In genomic region chr11:46277313-46277622, GRCh38 we compare ENCODE assay signal across 8 cellular contexts. TPM values are rescaled to one million over a fixed set of nuclear protein-coding genes. Genes with fewer than 3 reads are reported as not detected.
A peak's percentile ranks its signal among the peaks of the same experiment; 100 is the strongest.
DNase-seq lines count a peak whose midpoint lies in the region; ATAC-seq and TF ChIP-seq lines count a peak whose summit lies in the region.

No MANE protein-coding gene starts in this region.

- H3K4me2 ChIP-seq in Karpas-422 (ENCODE audit: low read depth, low read length, poor library complexity, severe bottlenecking), result no peak overlapping the region

- no peak for TF ChIP-seq POLR2A in thyroid gland (IDR thresholded peaks at IDR 0.05)

- H3K9me2 ChIP-seq in Karpas-422 (replicated peaks; ENCODE audit: insufficient read depth, low read length), result no peaks in the 10 kb centered on the region

- no peaks in the 10 kb centered on the region for H3K9me3 Mint-ChIP-seq in activated T-cell treated with anti-CD3 and anti-CD28 coated beads, Interleukin-2, amount 50 U/mL, for 4 hours
- no peaks in the 10 kb centered on the region for H3K9me3 Mint-ChIP-seq in activated T-cell treated with anti-CD3 and anti-CD28 coated beads, Interleukin-2, amount 50 U/mL, for 24 hours

- H3K9ac ChIP-seq in iPS-20b (ENCODE audit: low read depth, low read length), result no peak overlapping the region
- H3K9ac ChIP-seq in Karpas-422 (ENCODE audit: low read length), result no peak overlapping the region

- DNase-seq in activated T-cell treated with anti-CD3 and anti-CD28 coated beads, Interleukin-2, amount 50 U/mL, for 4 hours, result no peak
- DNase-seq in activated T-cell treated with anti-CD3 and anti-CD28 coated beads, Interleukin-2, amount 50 U/mL, for 24 hours, result no peak
- DNase-seq in WERI-Rb-1 (peak; percentile 59), thyroid gland (peak; percentile 73), Karpas-422 (no peak), RPMI8226 (no peak)
- no peak for DNase-seq in activated CD4-positive, alpha-beta T cell treated with anti-CD3 and anti-CD28 coated beads, Interleukin-2, amount 50 U/mL, for 1 hour

- no peaks in the 10 kb centered on the region for H3K9me3 ChIP-seq in WERI-Rb-1 (ENCODE audit: severe bottlenecking)
- no peaks in the 10 kb centered on the region for H3K9me3 ChIP-seq in iPS-20b (ENCODE audit: insufficient read depth, low read depth, low read length)
- no peaks in the 10 kb centered on the region for H3K9me3 ChIP-seq in thyroid gland
- no peaks in the 10 kb centered on the region for H3K9me3 ChIP-seq in Karpas-422 (ENCODE audit: low read length)

- peaks cover 41% of the 10 kb centered on the region for H3K27me3 Mint-ChIP-seq in activated T-cell treated with anti-CD3 and anti-CD28 coated beads, Interleukin-2, amount 50 U/mL, for 4 hours (ENCODE audit: low read depth)
- H3K27me3 Mint-ChIP-seq in activated T-cell treated with anti-CD3 and anti-CD28 coated beads, Interleukin-2, amount 50 U/mL, for 24 hours, result peaks cover 46% of the 10 kb centered on the region

- no peak for ATAC-seq in activated T-cell treated with anti-CD3 and anti-CD28 coated beads, Interleukin-2, amount 50 U/mL, for 4 hours

- H3K4me1 Mint-ChIP-seq in activated T-cell treated with anti-CD3 and anti-CD28 coated beads, Interleukin-2, amount 50 U/mL, for 4 hours (ENCODE audit: low read depth), result peaks cover 10% of the 10 kb centered on the region
- H3K4me1 Mint-ChIP-seq in activated T-cell treated with anti-CD3 and anti-CD28 coated beads, Interleukin-2, amount 50 U/mL, for 24 hours (ENCODE audit: low read depth), result peaks cover 11% of the 10 kb centered on the region

- H3K36me3 Mint-ChIP-seq in activated T-cell treated with anti-CD3 and anti-CD28 coated beads, Interleukin-2, amount 50 U/mL, for 4 hours (ENCODE audit: insufficient read depth), result no peaks in the 10 kb centered on the region
- H3K36me3 Mint-ChIP-seq in activated T-cell treated with anti-CD3 and anti-CD28 coated beads, Interleukin-2, amount 50 U/mL, for 24 hours (ENCODE audit: low read depth), result no peaks in the 10 kb centered on the region

- intact Hi-C loops in thyroid gland (cut with DNase I), result no loop called here

- no peaks in the 10 kb centered on the region for H4K20me1 ChIP-seq in Karpas-422 (ENCODE audit: insufficient read depth, low read depth, low read length)

- TF ChIP-seq CTCF in WERI-Rb-1 (IDR thresholded peaks at IDR 0.05; ENCODE audit: low read depth, low read length) (no peak), thyroid gland (IDR thresholded peaks at IDR 0.05) (no peak)

- H3K27ac Mint-ChIP-seq in activated T-cell treated with anti-CD3 and anti-CD28 coated beads, Interleukin-2, amount 50 U/mL, for 24 hours, result no peak overlapping the region

- H3K4me1 ChIP-seq in iPS-20b (ENCODE audit: insufficient read depth, low read length), result peaks cover 26% of the 10 kb centered on the region
- H3K4me1 ChIP-seq in thyroid gland, result peaks cover 30 to 70% of the 10 kb centered on the region in 2 donors
- H3K4me1 ChIP-seq in Karpas-422 (ENCODE audit: low read length), result peaks cover 6% of the 10 kb centered on the region

- no peak overlapping the region for H2AFZ ChIP-seq in Karpas-422 (ENCODE audit: low read length)

- WGBS in thyroid gland, 2 donors, result 13% methylated on average over 8 of the region's 8 CpGs

- no peaks in the 10 kb centered on the region for H3K27me3 ChIP-seq in WERI-Rb-1 (ENCODE audit: insufficient read depth, low read depth, severe bottlenecking)
- peaks cover 14% of the 10 kb centered on the region; the same call in 1 of the 2 replicates for H3K27me3 ChIP-seq in iPS-20b (ENCODE audit: insufficient read depth, low read length)
- H3K27me3 ChIP-seq in thyroid gland, result no peaks in the 10 kb centered on the region
- H3K27me3 ChIP-seq in Karpas-422 (ENCODE audit: low read length), result no peaks in the 10 kb centered on the region

- H3K4me3 Mint-ChIP-seq in activated T-cell treated with anti-CD3 and anti-CD28 coated beads, Interleukin-2, amount 50 U/mL, for 4 hours, result peak overlapping the region; percentile 33
- no peak overlapping the region for H3K4me3 Mint-ChIP-seq in activated T-cell treated with anti-CD3 and anti-CD28 coated beads, Interleukin-2, amount 50 U/mL, for 24 hours

- H3K79me2 ChIP-seq in Karpas-422 (ENCODE audit: low read length), result no peaks in the 10 kb centered on the region

- H3K4me3 ChIP-seq in WERI-Rb-1 (ENCODE audit: low read depth, low read length) (peak overlapping the region; percentile 63), iPS-20b (ENCODE audit: low read length) (peak overlapping the region; percentile 71; the same call in 1 of the 2 replicates), thyroid gland (replicated peaks in 1 of 3) (peak overlapping the region in 2 of 3 donors; percentile 51 to 75), Karpas-422 (ENCODE audit: low read length) (no peak overlapping the region)

- H3K36me3 ChIP-seq in WERI-Rb-1 (no peaks in the 10 kb centered on the region), iPS-20b (ENCODE audit: insufficient read depth, low read depth, low read length) (no peaks in the 10 kb centered on the region), thyroid gland (no peaks in the 10 kb centered on the region), Karpas-422 (ENCODE audit: insufficient read depth, low read length) (no peaks in the 10 kb centered on the region)

- H3K27ac ChIP-seq in WERI-Rb-1 (no peak overlapping the region), iPS-20b (ENCODE audit: low read length) (no peak overlapping the region), thyroid gland (no peak overlapping the region), Karpas-422 (ENCODE audit: low read length) (no peak overlapping the region)

RNA-seq across cellular contexts. Expression of gene CREB3L1, which starts 0.2 kb away (rescaled TPM):
- total RNA-seq in activated T-cell treated with anti-CD3 and anti-CD28 coated beads, Interleukin-2, amount 50 U/mL, for 4 hours, result under 1 TPM; 0.20 to 0.27 (median 0.26) TPM
- 1 to 10 TPM in 3 of 4 donors, under 1 TPM in 1; 0.88 to 3.1 (median 2.1) TPM for total RNA-seq in thyroid gland
- total RNA-seq in Karpas-422 (2014; rRNA removed; shearing (Covaris generic); ENCODE audit: low replicate concordance), result not detected in 2 replicates

Comparison
In these comparisons a context has a peak if more than half of its experiments do, and no peak if none do; other contexts are left out.
1. DNase-seq: peak in WERI-Rb-1 (single experiment) and thyroid gland (2 of 2); none in activated T-cell treated with anti-CD3 and anti-CD28 coated beads, Interleukin-2, amount 50 U/mL, for 4 hours (single experiment), activated T-cell treated with anti-CD3 and anti-CD28 coated beads, Interleukin-2, amount 50 U/mL, for 24 hours (single experiment), Karpas-422 (single experiment), RPMI8226 (single experiment) and activated CD4-positive, alpha-beta T cell treated with anti-CD3 and anti-CD28 coated beads, Interleukin-2, amount 50 U/mL, for 1 hour (single experiment).